32 cellular contexts compared by ENCODE assay signal in genomic region chr10:13223241-13223640, GRCh38. TPM values are rescaled to one million over a fixed set of nuclear protein-coding genes. Genes with fewer than 3 reads are reported as not detected.
"Had no signal": no experiment of that assay in that cellular context is flagged by ENCODE, and none has a peak within 500 bp of the region (broad histone marks: within the 10 kb centered on the region; RNA-seq: fewer than 3 reads in every experiment).

No MANE protein-coding gene starts in this region.

- H3K9me3 ChIP-seq: left lung, left ventricle myocardium inferior, lower lobe of right lung, mucosa of descending colon had no signal

- H3K4me2 ChIP-seq: hepatocyte had no signal

- H3K79me2 ChIP-seq: hepatocyte had no signal

- H2AFZ ChIP-seq: hepatocyte had no signal

- DNase-seq: hippocampal formation; hypothalamus; immature natural killer cell; islet precursor cell; kidney; kidney glomerular epithelial cell; left cardiac atrium; left colon; left lung; left ventricle myocardium inferior; left ventricle myocardium superior; lower lobe of right lung; mammary epithelial cell; mesenchymal stem cell; mesendoderm; midbrain; mucosa of descending colon; naive B cell; naive thymus-derived CD4-positive, alpha-beta T cell had no signal

- H3K4me1 ChIP-seq: left lung, left ventricle myocardium inferior, lower lobe of right lung had no signal

- H3K27me3 ChIP-seq: hepatocyte, left lung had no signal

- H3K36me3 ChIP-seq: left lung, left ventricle myocardium inferior, lower lobe of right lung had no signal

- H3K4me3 ChIP-seq: hepatocyte, left lung, left ventricle myocardium inferior, lower lobe of right lung, lung, mucosa of descending colon had no signal

- H3K27ac ChIP-seq: hepatocyte, left lung, left ventricle myocardium inferior, lower lobe of right lung had no signal

- ATAC-seq: left cardiac atrium; left colon; left lobe of liver; left lung; left ventricle myocardium superior; lower lobe of right lung; mucosa of descending colon; naive thymus-derived CD4-positive, alpha-beta T cell had no signal

RNA-seq across cellular contexts. Expression of gene UCMA, which starts 10.9 kb away (rescaled TPM):
- total RNA-seq: hepatocyte; kidney; kidney epithelial cell; left cardiac atrium; left colon; left lobe of liver; left lung; left ventricle myocardium inferior; left ventricle myocardium superior; liver; lower leg skin; lower lobe of right lung; lung microvascular endothelial cell; mammary epithelial cell; mesenteric fat pad; mesothelial cell of epicardium; mononuclear cell; mucosa of descending colon; mucosa of gallbladder; myocyte; naive thymus-derived CD4-positive, alpha-beta T cell had no signal
- polyA plus RNA-seq: hepatocyte; immature natural killer cell; keratinocyte; liver; lung; mammary epithelial cell; naive thymus-derived CD4-positive, alpha-beta T cell had no signal
